In genomic region chr2:113328973-113329372, GRCh38 we compare ENCODE assay signal across 8 cellular contexts. TPM values are rescaled to one million over a fixed set of nuclear protein-coding genes. Genes with fewer than 3 reads are reported as not detected.
DNase-seq lines count a peak whose midpoint lies in the region; FAIRE-seq and TF ChIP-seq lines count a peak whose summit lies in the region.
"Not testable (repeated sequence)": the region's sequence is repeated elsewhere in the genome, so short reads cannot be mapped to it uniquely, and the experiment has no call there.

No MANE protein-coding gene starts in this region.

- H3K79me2 ChIP-seq in keratinocyte (ENCODE audit: control insufficient read depth, insufficient read depth, low read length), result not testable (repeated sequence)

- TF ChIP-seq CTCF in AG10803 (conservative IDR thresholded peaks at IDR 0.05; ENCODE audit: low read length); astrocyte of the spinal cord (IDR thresholded peaks at IDR 0.05; ENCODE audit: low read depth, low read length); esophagus squamous epithelium (IDR thresholded peaks at IDR 0.05); keratinocyte (optimal IDR thresholded peaks at IDR 0.05 in 1 of 3, IDR thresholded peaks at IDR 0.05 in 1 of 3, conservative IDR thresholded peaks at IDR 0.05 in 1 of 3; ENCODE audit: extremely low read depth in 1 of 3, insufficient read depth in 2 of 3, low read length in 3 of 3); osteocyte (IDR thresholded peaks at IDR 0.05); uterus (IDR thresholded peaks at IDR 0.05): not testable (repeated sequence)

- 30 to 56% methylated on average over 9 of the region's 9 CpGs for WGBS in esophagus squamous epithelium, 2 donors

- intact Hi-C loops in esophagus squamous epithelium (cut with DNase I); uterus (cut with DNase I; ENCODE audit: low total_unique reads): not testable (repeated sequence)

- in situ Hi-C loops in astrocyte of the spinal cord (cut with HindIII; ENCODE audit: low sequenced_read_pairs), result not testable (repeated sequence)

- H3K9me3 ChIP-seq in esophagus squamous epithelium; keratinocyte (ENCODE audit: control insufficient read depth, low read depth, low read length); uterus: not testable (repeated sequence)

- H3K27ac ChIP-seq in esophagus squamous epithelium (peak overlapping the region; percentile 67 to 82 (median 74)), keratinocyte (ENCODE audit: control insufficient read depth, insufficient read depth, low read length) (peak overlapping the region; percentile 95)
- H3K27ac ChIP-seq in uterus, result not testable (repeated sequence)

- not testable (repeated sequence) for H3K9me1 ChIP-seq in keratinocyte (ENCODE audit: control insufficient read depth, extremely low read depth, insufficient read depth, low read length)

- H3K4me1 Mint-ChIP-seq in osteocyte (ENCODE audit: unreplicated experiment), result peaks cover 45% of the 10 kb centered on the region

- not testable (repeated sequence) for H3K27me3 Mint-ChIP-seq in osteocyte (ENCODE audit: unreplicated experiment)

- not testable (repeated sequence) for H3K4me3 Mint-ChIP-seq in osteocyte (ENCODE audit: unreplicated experiment)

- not testable (repeated sequence) for H3K9me3 Mint-ChIP-seq in osteocyte (ENCODE audit: unreplicated experiment)

- H3K27me3 ChIP-seq in esophagus squamous epithelium; keratinocyte (ENCODE audit: control insufficient read depth, extremely low read depth, insufficient read depth, low read length); uterus: not testable (repeated sequence)

- H3K27ac Mint-ChIP-seq in osteocyte (ENCODE audit: unreplicated experiment), result peak overlapping the region; percentile 76

- DNase-seq in AG10803 (ENCODE audit: low read depth) (peak; percentile 88), HCEC 1CT (peak; percentile 74), RPMI7951 (ENCODE audit: low read depth) (peak; percentile 37), astrocyte of the spinal cord (ENCODE audit: low read depth, low spot score) (peak; percentile 30), keratinocyte (ENCODE audit: low read depth, low spot score) (peak; percentile 44), uterus (peak; percentile 53 to 54)
- DNase-seq in esophagus squamous epithelium (lab: John Stamatoyannopoulos, UW); osteocyte (ENCODE audit: extremely low spot score, unreplicated experiment): not testable (repeated sequence)

- peak overlapping the region; percentile 73 for H3K9ac ChIP-seq in keratinocyte (ENCODE audit: control insufficient read depth, extremely low read depth, insufficient read depth, low read length)

- not testable (repeated sequence) for H3K4me3 ChIP-seq in AG10803 (ENCODE audit: low read length); astrocyte of the spinal cord (ENCODE audit: low read depth, low read length); esophagus squamous epithelium; keratinocyte (ENCODE audit: control insufficient read depth in 2 of 3, extremely low read depth in 1 of 3, insufficient read depth in 2 of 3, low read depth in 1 of 3, low read length in 3 of 3); uterus

- FAIRE-seq in keratinocyte (lab: Jason Lieb, UNC), result peak; percentile 79

- H3K4me1 ChIP-seq in esophagus squamous epithelium (peaks cover 3 to 62% (median 19%) of the 10 kb centered on the region in 3 donors), keratinocyte (ENCODE audit: control insufficient read depth, extremely low read depth, insufficient read depth, low read length) (peaks cover 48% of the 10 kb centered on the region)
- not testable (repeated sequence) for H3K4me1 ChIP-seq in uterus

- not testable (repeated sequence) for H2AFZ ChIP-seq in keratinocyte (ENCODE audit: control insufficient read depth, low read length)

- dilution Hi-C loops in keratinocyte (cut with MboI; ENCODE audit: extremely low pct_ligation_motif_present, low sequenced_read_pairs), result not testable (repeated sequence)

- not testable (repeated sequence) for H3K36me3 ChIP-seq in esophagus squamous epithelium; keratinocyte (ENCODE audit: control insufficient read depth in 2 of 2, extremely low read depth in 1 of 2, insufficient read depth in 2 of 2, low read length in 2 of 2); uterus

- TF ChIP-seq POLR2A in esophagus squamous epithelium (IDR thresholded peaks at IDR 0.05); uterus (IDR thresholded peaks at IDR 0.05): not testable (repeated sequence)

- not testable (repeated sequence) for H4K20me1 ChIP-seq in keratinocyte (ENCODE audit: control insufficient read depth, extremely low read depth, insufficient read depth, low read length)

- not testable (repeated sequence) for H3K36me3 Mint-ChIP-seq in osteocyte (ENCODE audit: unreplicated experiment)

- peak overlapping the region; percentile 70 for H3K4me2 ChIP-seq in keratinocyte (ENCODE audit: control insufficient read depth, extremely low read depth, insufficient read depth, low read depth, low read length)

RNA-seq across cellular contexts. Expression of gene PAX8, which starts 50.3 kb away (rescaled TPM):
- total RNA-seq in RPMI7951 (2014; rRNA removed; shearing (Covaris generic)), result 5.4 and 12.6 TPM in 2 replicates
- 1 to 10 TPM in 3 of 4 donors, under 1 TPM in 1; 0.32 to 7.6 (median 2.7) TPM for total RNA-seq in esophagus squamous epithelium
- 3.4 to 5.9 TPM (median 4.4 TPM) in 3 replicates for polyA plus RNA-seq in keratinocyte
- polyA plus RNA-seq in keratinocyte (2011; ENCODE audit: low read depth), result 3.4 TPM
- 5.5 and 7.0 TPM in 2 replicates for polyA plus RNA-seq in keratinocyte (2011; cell fraction: cytosol; rRNA removed)
- polyA plus RNA-seq in keratinocyte (2011; cell fraction: nucleus; rRNA removed), result 7.3 and 7.6 TPM in 2 replicates
- polyA plus RNA-seq in keratinocyte (2012; ENCODE audit: low replicate concordance), result 8.2 and 8.9 TPM in 2 replicates
- 5.7 to 8.2 TPM (median 6.8 TPM) in 3 replicates for polyA minus RNA-seq in keratinocyte
- 2.1 TPM for polyA minus RNA-seq in keratinocyte (2011; cell fraction: cytosol; rRNA and poly(A)+ RNA removed)
- 5.5 and 6.1 TPM in 2 replicates for polyA minus RNA-seq in keratinocyte (2011; cell fraction: nucleus; rRNA and poly(A)+ RNA removed)
- not detected in 2 replicates for total RNA-seq in osteocyte
- 10 to 100 TPM in 1 of 4 donors, 1 to 10 TPM in 3; 2.8 to 23.9 (median 6.0) TPM for total RNA-seq in uterus
